Comparison of ENCODE assay signal across 14 cellular contexts in the genomic region with DNA sequence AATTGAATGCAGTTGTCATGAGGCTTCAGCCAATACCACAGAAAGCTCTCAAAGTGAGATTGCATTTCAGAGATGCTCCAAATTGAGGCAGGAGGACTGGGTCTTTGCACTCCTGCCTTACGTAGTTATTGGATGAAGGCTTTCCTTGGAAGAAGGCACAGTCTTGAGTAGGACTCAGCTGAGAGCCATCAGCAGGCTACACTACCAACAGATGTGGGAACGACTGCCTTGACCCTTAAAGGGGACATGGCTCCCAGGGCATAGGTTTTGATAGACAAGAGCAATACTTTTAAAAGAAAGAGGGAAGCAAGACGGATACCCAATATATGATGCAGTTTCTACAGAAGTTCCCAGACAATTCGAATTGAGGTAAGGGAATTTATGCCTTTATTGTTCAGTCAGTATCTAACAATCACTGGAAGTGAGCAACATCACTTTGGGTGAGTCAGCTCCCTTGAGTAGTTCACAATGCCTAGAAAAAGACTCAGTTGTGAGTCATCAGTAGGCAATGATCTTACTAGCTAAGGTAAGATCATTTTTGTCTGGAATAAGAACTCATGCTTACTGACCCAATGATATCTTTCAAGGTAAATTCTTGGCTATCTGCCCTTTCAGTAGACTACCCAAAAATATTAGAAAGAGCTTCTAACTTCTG.
DNase-seq lines count a peak whose midpoint lies in the region; ATAC-seq and TF ChIP-seq lines count a peak whose summit lies in the region.
"Had no signal": no experiment of that assay in that cellular context is flagged by ENCODE, and none has a peak within 500 bp of the region (broad histone marks: within the 10 kb centered on the region; RNA-seq: fewer than 3 reads in every experiment).

No MANE protein-coding gene starts in this region.

- POLR2A ChIA-PET in HEK293T (lab: Yijun Ruan, JAX): no interaction called here

- CTCF ChIA-PET in HEK293T (lab: Yijun Ruan, JAX): no interaction called here

- peak overlapping the region in 6 of 12 donors; percentile 9 to 49 (median 20) for H3K27ac ChIP-seq in heart left ventricle
- H3K27ac ChIP-seq: BLaER1 treated with 17β-estradiol and CSF1 and Interleukin-3, amounts not matched to agents 10 nM and 100 nM; gastroesophageal sphincter; spleen had no signal

- intact Hi-C loops in heart left ventricle (cut with DNase I) (no loop called here), Right ventricle myocardium inferior (cut with DNase I) (no loop called here)

- DNase-seq in heart left ventricle (no peak), Right ventricle myocardium inferior (ENCODE audit: missing footprints) (no peak), RPMI7951 (ENCODE audit: low read depth) (peak; percentile 89), fibroblast of peridontal ligament (ENCODE audit: extremely low read depth) (peak; percentile 89), stromal cell of bone marrow (ENCODE audit: low read depth) (peak; percentile 85), ureter (ENCODE audit: low spot score) (no peak), HEK293T (ENCODE audit: extremely low spot score) (no peak)
- no peak for DNase-seq in stimulated activated CD4-positive, alpha-beta T cell treated with anti-CD3 and anti-CD28 coated beads, Interleukin-2, amount 100 ng/mL, for 24 hours
- DNase-seq: activated B cell treated with CpG ODN at 0.5 μM for 24 hours; NCI-H1105 treated with DMSO at 0.1 percent for 48 hours; spleen; stimulated activated naive B cell treated with anti-CD40 and anti-IgM and Interleukin-4, amounts not matched to agents 10 μg/mL and 1 μg/mL and 100 μg/mL, for 72 hours had no signal

- H3K4me1 ChIP-seq in heart left ventricle: peaks cover 0 to 29% (median 14%) of the 10 kb centered on the region in 12 donors
- H3K4me1 ChIP-seq: BLaER1 treated with 17β-estradiol and CSF1 and Interleukin-3, amounts not matched to agents 10 nM and 100 nM; spleen had no signal

- 66 to 78% (median 73%) methylated on average over 4 of the region's 4 CpGs for WGBS in heart left ventricle, 4 donors

- no peaks in the 10 kb centered on the region for H3K27me3 ChIP-seq in heart left ventricle
- H3K27me3 ChIP-seq: BLaER1 treated with 17β-estradiol and CSF1 and Interleukin-3, amounts not matched to agents 10 nM and 100 nM; gastroesophageal sphincter; spleen had no signal

- no peak overlapping the region for H3K4me3 ChIP-seq in heart left ventricle
- H3K4me3 ChIP-seq: BLaER1 treated with 17β-estradiol and CSF1 and Interleukin-3, amounts not matched to agents 10 nM and 100 nM; gastroesophageal sphincter; spleen had no signal

- peaks cover 0 to 5% (median 0%) of the 10 kb centered on the region in 12 donors for H3K9me3 ChIP-seq in heart left ventricle
- H3K9me3 ChIP-seq: gastroesophageal sphincter, spleen had no signal

- H3K36me3 ChIP-seq in heart left ventricle: no peaks in the 10 kb centered on the region
- H3K36me3 ChIP-seq: BLaER1 treated with 17β-estradiol and CSF1 and Interleukin-3, amounts not matched to agents 10 nM and 100 nM; gastroesophageal sphincter; spleen had no signal

- TF ChIP-seq CTCF in heart left ventricle (IDR thresholded peaks at IDR 0.05): no peak

- no peak for TF ChIP-seq POLR2A in heart left ventricle (IDR thresholded peaks at IDR 0.05)

- ATAC-seq in heart left ventricle (peak in 3 of 4 donors; percentile 66 to 83 (median 70)), Right ventricle myocardium inferior (no peak)
- ATAC-seq: gastroesophageal sphincter; stimulated activated naive B cell treated with anti-CD40 and anti-IgM and Interleukin-4, amounts not matched to agents 10 μg/mL and 1 μg/mL and 100 μg/mL, for 72 hours had no signal

TF ChIP-seq in HEK293T, 16 proteins besides CTCF, POLR2A, EP300 and RAD21:
- TF ChIP-seq LEF1 (IDR thresholded peaks at IDR 0.05; ENCODE audit: borderline replicate concordance) (no peak), ZNF384 (IDR thresholded peaks at IDR 0.05) (no peak), CTBP1 (IDR thresholded peaks at IDR 0.05; ENCODE audit: borderline replicate concordance) (no peak), NFRKB (IDR thresholded peaks at IDR 0.05) (no peak), FOXA1 (IDR thresholded peaks at IDR 0.05) (no peak)

Comparison
In these comparisons a context has a peak if more than half of its experiments do, and no peak if none do; other contexts are left out.
1. DNase-seq: peak in RPMI7951 (single experiment), fibroblast of peridontal ligament (single experiment) and stromal cell of bone marrow (single experiment); none in heart left ventricle (0 of 5), Right ventricle myocardium inferior (single experiment), ureter (single experiment), HEK293T (single experiment) and stimulated activated CD4-positive, alpha-beta T cell treated with anti-CD3 and anti-CD28 coated beads, Interleukin-2, amount 100 ng/mL, for 24 hours (0 of 2).